In the genomic region with DNA sequence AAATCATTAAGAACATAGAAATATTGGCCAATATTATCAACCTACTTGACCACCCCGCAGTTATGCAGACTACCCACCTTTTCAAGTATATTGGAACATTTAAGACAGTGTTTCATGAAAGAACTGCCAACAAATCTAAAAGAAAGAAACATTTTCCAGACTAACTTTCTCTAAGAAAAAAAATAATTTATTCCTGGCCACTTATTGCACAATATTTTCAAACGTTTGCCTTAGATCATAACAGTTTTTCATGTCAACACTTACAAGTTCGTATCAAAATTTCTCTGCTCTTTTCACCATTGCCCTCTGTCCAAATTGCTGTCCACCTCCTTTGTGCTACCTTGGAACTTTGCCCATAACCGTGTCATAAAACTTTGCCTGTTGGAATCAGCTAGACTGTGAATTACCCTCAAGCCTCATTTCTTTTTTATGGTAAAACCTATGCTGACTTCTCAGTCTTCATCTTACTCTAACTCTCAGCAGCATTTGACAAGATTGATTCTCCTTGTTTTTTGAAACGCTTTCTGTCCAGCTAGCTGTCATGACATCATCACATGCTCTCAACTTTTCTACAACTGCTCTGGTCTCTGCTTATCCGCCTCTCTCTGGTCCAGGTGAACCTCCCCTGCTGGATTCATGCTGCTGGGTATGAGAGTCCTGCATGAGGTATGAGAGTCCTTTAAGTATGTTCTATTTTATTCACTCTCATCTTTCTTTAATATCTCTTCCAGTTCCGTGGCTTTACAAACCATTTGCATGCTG, we compare ENCODE assay signal across 21 cellular contexts.
A peak's percentile ranks its signal among the peaks of the same experiment; 100 is the strongest.
DNase-seq lines count a peak whose midpoint lies in the region; ATAC-seq, FAIRE-seq and TF ChIP-seq lines count a peak whose summit lies in the region.
"Had no signal": no experiment of that assay in that cellular context is flagged by ENCODE, and none has a peak within 500 bp of the region (broad histone marks: within the 10 kb centered on the region; RNA-seq: fewer than 3 reads in every experiment).

No MANE protein-coding gene starts in this region.

- H2AFZ ChIP-seq in GM23338, result peak overlapping the region; percentile 45; the same call in 1 of the 2 replicates

- no peaks in the 10 kb centered on the region for H3K36me3 Mint-ChIP-seq in GM23338 (ENCODE audit: low read depth)
- H3K36me3 Mint-ChIP-seq: CD4-positive, CD25-positive, alpha-beta regulatory T cell had no signal

- H3F3A ChIP-seq in GM23338 (replicated peaks; ENCODE audit: low read depth), result no peaks in the 10 kb centered on the region

- no peak overlapping the region for H3K27ac ChIP-seq in GM23338 (ENCODE audit: low read depth)
- peak overlapping the region; percentile 2 for H3K27ac ChIP-seq in colonic mucosa
- no peak overlapping the region for H3K27ac ChIP-seq in small intestine (ENCODE audit: low read depth in 1 of 2, low read length in 1 of 2)
- H3K27ac ChIP-seq in upper lobe of right lung, result no peak overlapping the region
- H3K27ac ChIP-seq: HL-60 had no signal

- TF ChIP-seq CTCF in GM23338 (conservative IDR thresholded peaks at IDR 0.05; ENCODE audit: low read depth in 2 of 2) (no peak), colonic mucosa (IDR thresholded peaks at IDR 0.05) (no peak), upper lobe of right lung (IDR thresholded peaks at IDR 0.05) (no peak)

- H3K9ac ChIP-seq in colonic mucosa (ENCODE audit: low read depth in 2 of 2, low read length in 2 of 2), result no peak overlapping the region
- H3K9ac ChIP-seq: SK-N-SH had no signal

- H3K27ac Mint-ChIP-seq in GM23338, result no peak overlapping the region
- H3K27ac Mint-ChIP-seq: B cell; CD4-positive, CD25-positive, alpha-beta regulatory T cell had no signal

- peaks cover 5% of the 10 kb centered on the region; the same call in 2 of the 3 replicates for H3K4me1 Mint-ChIP-seq in GM23338
- H3K4me1 Mint-ChIP-seq: B cell; CD4-positive, CD25-positive, alpha-beta regulatory T cell had no signal

- H3K9me3 Mint-ChIP-seq in GM23338, result no peaks in the 10 kb centered on the region

- H3K4me1 ChIP-seq in GM23338 (ENCODE audit: insufficient read depth), result 0 out of 2 replicates have a peak, but pooled peaks cover 7% of the 10 kb centered on the region
- no peaks in the 10 kb centered on the region for H3K4me1 ChIP-seq in colonic mucosa
- H3K4me1 ChIP-seq in small intestine (ENCODE audit: control insufficient read depth in 2 of 2, insufficient read depth in 1 of 2, low read depth in 1 of 2, low read length in 1 of 2), result no peaks in the 10 kb centered on the region
- no peaks in the 10 kb centered on the region for H3K4me1 ChIP-seq in upper lobe of right lung
- H3K4me1 ChIP-seq: Caco-2, HAP-1 had no signal

- no peak overlapping the region for H3K4me2 ChIP-seq in GM23338
- H3K4me2 ChIP-seq: SK-N-SH had no signal

- H3K36me3 ChIP-seq in GM23338 (ENCODE audit: insufficient read depth) (no peaks in the 10 kb centered on the region), colonic mucosa (no peaks in the 10 kb centered on the region), small intestine (ENCODE audit: control insufficient read depth in 2 of 2, insufficient read depth in 2 of 2, low read length in 2 of 2) (no peaks in the 10 kb centered on the region), upper lobe of right lung (no peaks in the 10 kb centered on the region)
- H3K36me3 ChIP-seq: HAP-1, MG63 had no signal

- 42 to 55% (median 45%) methylated on average over 7 of the region's 7 CpGs for WGBS in small intestine, 3 donors

- no peaks in the 10 kb centered on the region for H3K9me2 ChIP-seq in GM23338 (ENCODE audit: insufficient read depth)
- H3K9me2 ChIP-seq: SK-N-SH had no signal

- H3K4me3 Mint-ChIP-seq in GM23338, result no peak overlapping the region
- H3K4me3 Mint-ChIP-seq: B cell had no signal

- H4K20me1 ChIP-seq in GM23338 (replicated peaks; ENCODE audit: insufficient read depth), result no peaks in the 10 kb centered on the region

- FAIRE-seq in small intestine (lab: Jason Lieb, UNC), result no peak
- FAIRE-seq: RCC 7860 had no signal

- H3K79me2 ChIP-seq in GM23338 (replicated peaks; ENCODE audit: insufficient read depth), result no peaks in the 10 kb centered on the region

- intact Hi-C loops in colonic mucosa (cut with DNase I) (loop anchor here (10.0 kb wide), 1 partner anchor 601 kb away; no protein-coding TSS in a partner anchor), upper lobe of right lung (cut with DNase I) (no loop called here)

- no peak for ATAC-seq in GM23338
- no peak for ATAC-seq in HG02763 (IDR thresholded peaks at IDR 0.05; ENCODE audit: unreplicated experiment)
- no peak for ATAC-seq in upper lobe of right lung

- no peaks in the 10 kb centered on the region for H3K9me3 ChIP-seq in colonic mucosa
- no peaks in the 10 kb centered on the region for H3K9me3 ChIP-seq in small intestine (ENCODE audit: control insufficient read depth, low read depth)
- H3K9me3 ChIP-seq in upper lobe of right lung, result no peaks in the 10 kb centered on the region
- H3K9me3 ChIP-seq: Caco-2, HAP-1, MG63, SK-N-SH had no signal

- no peaks in the 10 kb centered on the region for H3K27me3 Mint-ChIP-seq in GM23338 (ENCODE audit: insufficient read depth, low read depth, poor library complexity)
- H3K27me3 Mint-ChIP-seq: B cell; CD4-positive, CD25-positive, alpha-beta regulatory T cell had no signal

- no peak for DNase-seq in GM23338 (ENCODE audit: low spot score)
- peak; percentile 6 for DNase-seq in LoVo (ENCODE audit: low spot score)
- DNase-seq in colonic mucosa, result peak; percentile 78
- peak; percentile 73 for DNase-seq in small intestine
- no peak for DNase-seq in stimulated activated naive CD4-positive, alpha-beta T cell treated with Interleukin-2 at 50 U/mL for 16 hours (lab: John Stamatoyannopoulos, UW)
- DNase-seq in upper lobe of right lung, result no peak
- DNase-seq: Caco-2; CD4-positive, CD25-positive, alpha-beta regulatory T cell; EL; KG1; MG63; NCI-H1092 treated with DMSO at 0.1 percent for 48 hours; NCI-H2227 treated with DMSO at 0.1 percent for 48 hours; NCI-H524; SHP77; SK-N-SH had no signal

- H3K27me3 ChIP-seq in GM23338 (ENCODE audit: insufficient read depth) (no peaks in the 10 kb centered on the region), colonic mucosa (no peaks in the 10 kb centered on the region), small intestine (ENCODE audit: control insufficient read depth in 2 of 2, insufficient read depth in 2 of 2, low read length in 2 of 2) (no peaks in the 10 kb centered on the region), upper lobe of right lung (no peaks in the 10 kb centered on the region)
- H3K27me3 ChIP-seq: MG63 had no signal

- H3K4me3 ChIP-seq in GM23338 (no peak overlapping the region), colonic mucosa (no peak overlapping the region), small intestine (ENCODE audit: low read depth in 1 of 2, low read length in 2 of 2) (no peak overlapping the region), upper lobe of right lung (no peak overlapping the region)
- H3K4me3 ChIP-seq: HAP-1, MG63 had no signal

TF ChIP-seq in GM23338, 12 proteins besides CTCF, POLR2A, EP300 and RAD21:
- TF ChIP-seq POLR2AphosphoS5 (IDR thresholded peaks at IDR 0.05; ENCODE audit: low read depth) (no peak), NANOG (IDR thresholded peaks at IDR 0.05; ENCODE audit: borderline replicate concordance) (no peak), STAT1 (IDR thresholded peaks at IDR 0.05; ENCODE audit: unreplicated experiment) (no peak), ZNF114 (CRISPR knock-in tag; IDR thresholded peaks at IDR 0.05) (no peak), EZH2phosphoT487 (IDR thresholded peaks at IDR 0.05; ENCODE audit: unreplicated experiment) (no peak), CREB1 (CRISPR knock-in tag; IDR thresholded peaks at IDR 0.05; ENCODE audit: low read depth) (no peak)
- TF ChIP-seq, protein P1, sequence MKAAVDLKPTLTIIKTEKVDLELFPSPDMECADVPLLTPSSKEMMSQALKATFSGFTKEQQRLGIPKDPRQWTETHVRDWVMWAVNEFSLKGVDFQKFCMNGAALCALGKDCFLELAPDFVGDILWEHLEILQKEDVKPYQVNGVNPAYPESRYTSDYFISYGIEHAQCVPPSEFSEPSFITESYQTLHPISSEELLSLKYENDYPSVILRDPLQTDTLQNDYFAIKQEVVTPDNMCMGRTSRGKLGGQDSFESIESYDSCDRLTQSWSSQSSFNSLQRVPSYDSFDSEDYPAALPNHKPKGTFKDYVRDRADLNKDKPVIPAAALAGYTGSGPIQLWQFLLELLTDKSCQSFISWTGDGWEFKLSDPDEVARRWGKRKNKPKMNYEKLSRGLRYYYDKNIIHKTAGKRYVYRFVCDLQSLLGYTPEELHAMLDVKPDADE (IDR thresholded peaks at IDR 0.05), result no peak
TF ChIP-seq in GM23338: peak in this region for 0.

Comparison
In these comparisons a context has a peak if more than half of its experiments do, and no peak if none do; other contexts are left out.
1. DNase-seq: peak in LoVo (single experiment), colonic mucosa (single experiment) and small intestine (single experiment); none in GM23338 (single experiment), stimulated activated naive CD4-positive, alpha-beta T cell treated with Interleukin-2 at 50 U/mL for 16 hours (single experiment) and upper lobe of right lung (single experiment).